Comparison of ENCODE assay signal across 22 cellular contexts in the genomic region with DNA sequence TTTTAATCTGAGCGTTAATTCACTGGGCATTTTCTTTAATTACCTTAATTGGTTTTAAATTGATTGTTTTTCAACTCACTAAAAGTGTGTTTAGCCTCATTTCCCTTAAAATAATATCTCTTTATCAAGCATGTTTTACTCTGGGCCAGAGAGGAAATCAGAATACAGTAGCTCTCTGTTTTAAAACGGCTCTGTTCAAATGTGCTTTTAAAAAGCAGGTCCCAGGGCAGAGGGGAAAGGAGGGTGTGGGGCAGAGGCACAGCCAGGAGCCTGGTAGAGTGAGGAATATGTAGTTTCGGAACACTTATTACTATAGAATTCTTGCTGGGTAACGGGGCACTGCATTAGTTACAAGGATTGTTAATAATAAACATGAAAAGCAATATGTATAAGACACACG. TPM values are rescaled to one million over a fixed set of nuclear protein-coding genes. Genes with fewer than 3 reads are reported as not detected.
DNase-seq lines count a peak whose midpoint lies in the region; ATAC-seq and TF ChIP-seq lines count a peak whose summit lies in the region.
"Had no signal": no experiment of that assay in that cellular context is flagged by ENCODE, and none has a peak within 500 bp of the region (broad histone marks: within the 10 kb centered on the region; RNA-seq: fewer than 3 reads in every experiment).

No MANE protein-coding gene starts in this region.

- peak overlapping the region in 39 of 59 donors; percentile 0 to 82 (median 65) for H3K27ac ChIP-seq in dorsolateral prefrontal cortex
- H3K27ac ChIP-seq: BLaER1, C4-2B had no signal

- no peak for DNase-seq in dorsolateral prefrontal cortex
- DNase-seq in medulla oblongata (ENCODE audit: extremely low spot score), result peak; percentile 27
- DNase-seq in sciatic nerve (ENCODE audit: low spot score), result no peak
- no peak for DNase-seq in lower leg skin (ENCODE audit: low spot score in 2 of 2)
- no peak for DNase-seq in NCI-H1694 (lab: John Stamatoyannopoulos, UW)
- no peak for DNase-seq in NCI-H774 (lab: John Stamatoyannopoulos, UW)
- no peak for DNase-seq in NCI-H2107 (lab: John Stamatoyannopoulos, UW)
- DNase-seq: CD4-positive, CD25-positive, alpha-beta regulatory T cell; CD8-positive, alpha-beta T cell; DMS 273 treated with DMSO at 0.1 percent for 48 hours; DMS79; EL; GDM1; H9 had no signal

- TF ChIP-seq CTCF in dorsolateral prefrontal cortex (IDR thresholded peaks at IDR 0.05 in 54 of 56, conservative IDR thresholded peaks at IDR 0.05 in 2 of 56; ENCODE audit: low read depth in 1 of 56, partially characterized antibody in 56 of 56) (no peak), lower leg skin (IDR thresholded peaks at IDR 0.05) (no peak)

- no peak overlapping the region for H3K4me3 ChIP-seq in dorsolateral prefrontal cortex
- H3K4me3 ChIP-seq in lower leg skin (ENCODE audit: low read depth, poor library complexity, severe bottlenecking), result no peak overlapping the region
- H3K4me3 ChIP-seq: BLaER1, GM12878, GM23338 had no signal

- no peaks in the 10 kb centered on the region for H3K27me3 ChIP-seq in dorsolateral prefrontal cortex
- H3K27me3 ChIP-seq: BLaER1 had no signal

- ATAC-seq in sciatic nerve, result peak; percentile 81
- ATAC-seq: CD8-positive, alpha-beta T cell; GM12878; GM23338; HCT116 had no signal

- no peak for TF ChIP-seq POLR2A in lower leg skin (IDR thresholded peaks at IDR 0.05)

- WGBS in lower leg skin, 2 donors, result 58 to 59% methylated on average over 5 of the region's 5 CpGs

- intact Hi-C loops in dorsolateral prefrontal cortex (cut with DNase I), result loop anchor here in 1 of 2 donors (10.0 kb wide), 1 partner anchor 303 kb away; no protein-coding TSS in a partner anchor
- intact Hi-C loops in sciatic nerve (cut with DNase I), result no loop called here
- intact Hi-C loops in lower leg skin (cut with DNase I; ENCODE audit: low total_unique reads), result no loop called here

RNA-seq across cellular contexts. Expression of gene FBXO7, which starts 47.6 kb away (rescaled TPM):
- total RNA-seq in dorsolateral prefrontal cortex (100 to 1,000 TPM in 35 of 120 experiments, 10 to 100 TPM in 85; 54.1 to 217 (median 85.7) TPM), sciatic nerve (109 TPM), lower leg skin (10 to 100 TPM; 61.6 to 89.4 (median 80.6) TPM)

RNA-seq across cellular contexts. Expression of gene BPIFC, which starts 58.0 kb away (rescaled TPM):
- total RNA-seq in dorsolateral prefrontal cortex (under 1 TPM in 5 of 120 experiments, not detected in 115; 0.29 to 0.67 (median 0.43) TPM), sciatic nerve (not detected), lower leg skin (100 to 1,000 TPM in 1 of 4 donors, 10 to 100 TPM in 3; 33.9 to 204 (median 83.1) TPM)
- total RNA-seq: A172; B cell; CD4-positive, CD25-positive, alpha-beta regulatory T cell; CD8-positive, alpha-beta T cell; GM12878; GM23338; H4; H9 had no signal

Comparison
In these comparisons a context has a peak if more than half of its experiments do, and no peak if none do; other contexts are left out.
1. RNA of gene BPIFC, which starts 58.0 kb away (total RNA-seq): 33.9 to 204 TPM in lower leg skin; not detected in sciatic nerve (single experiment) and 0.29 to 0.67 TPM in dorsolateral prefrontal cortex; every median in the first group is over 10 times any median in the second.